Comparison of ENCODE assay signal across 26 cellular contexts in genomic region chr7:84145892-84146291, GRCh38. TPM values are rescaled to one million over a fixed set of nuclear protein-coding genes. Genes with fewer than 3 reads are reported as not detected.
DNase-seq lines count a peak whose midpoint lies in the region; ATAC-seq, FAIRE-seq and TF ChIP-seq lines count a peak whose summit lies in the region.
"Had no signal": no experiment of that assay in that cellular context is flagged by ENCODE, and none has a peak within 500 bp of the region (broad histone marks: within the 10 kb centered on the region; RNA-seq: fewer than 3 reads in every experiment).

No MANE protein-coding gene starts in this region.

- H3K9me3 ChIP-seq in OCI-LY3 (ENCODE audit: insufficient read depth, low read length) (no peaks in the 10 kb centered on the region), smooth muscle cell (replicated peaks; ENCODE audit: low read depth) (no peaks in the 10 kb centered on the region)
- H3K9me3 ChIP-seq: BLaER1, heart right ventricle had no signal

- no peaks in the 10 kb centered on the region for H3K27me3 ChIP-seq in OCI-LY3 (ENCODE audit: low read depth, low read length)
- no peaks in the 10 kb centered on the region for H3K27me3 ChIP-seq in smooth muscle cell (ENCODE audit: low read depth)
- H3K27me3 ChIP-seq: BLaER1, heart right ventricle had no signal

- FAIRE-seq in GM12891 (lab: Jason Lieb, UNC) = no peak

- DNase-seq in DMS53 (lab: John Stamatoyannopoulos, UW) (peak; percentile 19), DMS53 treated with DMSO at 0.1 percent for 48 hours (lab: John Stamatoyannopoulos, UW; ENCODE audit: unreplicated experiment) (no peak), fibroblast of villous mesenchyme (ENCODE audit: low read depth) (peak; percentile 24), smooth muscle cell (lab: John Stamatoyannopoulos, UW; ENCODE audit: unreplicated experiment) (no peak), GM12891 (ENCODE audit: insufficient read length, low spot score) (no peak), lower leg skin (ENCODE audit: low spot score in 2 of 2) (no peak)
- DNase-seq: 8988T; activated B cell treated with CpG ODN at 0.5 μM for 24 hours; activated CD8-positive, alpha-beta T cell treated with anti-CD3 and anti-CD28 coated beads, Interleukin-2, amount 10 ng/mL, durations not matched to agents 7 days and 5 days; activated naive CD4-positive, alpha-beta T cell treated with anti-CD3 and anti-CD28 coated beads for 36 hours; activated T-cell treated with anti-CD3 and anti-CD28 coated beads, Interleukin-2, amount 50 U/mL, for 24 hours; aorta; effector memory CD4-positive, alpha-beta T cell; heart right ventricle; islet precursor cell; mammary epithelial cell; NCI-H1048; NCI-H2081 treated with DMSO at 0.1 percent for 48 hours; NCI-H524; SIG-M5; stimulated activated CD4-positive, alpha-beta T cell treated with anti-CD3 and anti-CD28 coated beads, Interleukin-4, amount 100 ng/mL, for 4 hours had no signal

- H3K36me3 ChIP-seq in OCI-LY3 (replicated peaks; ENCODE audit: low read depth, low read length) (no peaks in the 10 kb centered on the region), smooth muscle cell (ENCODE audit: low read depth) (no peaks in the 10 kb centered on the region)
- H3K36me3 ChIP-seq: BLaER1, heart right ventricle had no signal

- no peak overlapping the region for H3K4me2 ChIP-seq in OCI-LY3 (ENCODE audit: low read length)
- peak overlapping the region; percentile 38 for H3K4me2 ChIP-seq in smooth muscle cell
- H3K4me2 ChIP-seq: BLaER1, KMS-11 had no signal

- no peaks in the 10 kb centered on the region for H3K79me2 ChIP-seq in OCI-LY3 (ENCODE audit: low read length)
- H3K79me2 ChIP-seq in smooth muscle cell (ENCODE audit: low read depth) = peaks cover 16% of the 10 kb centered on the region

- no peak overlapping the region for H3K27ac ChIP-seq in OCI-LY3 (ENCODE audit: low read length)
- no peak overlapping the region for H3K27ac ChIP-seq in smooth muscle cell (ENCODE audit: low read depth)
- H3K27ac ChIP-seq: BLaER1, heart right ventricle, KMS-11 had no signal

- no peak for ATAC-seq in GM19455 (IDR thresholded peaks at IDR 0.05; ENCODE audit: unreplicated experiment)
- ATAC-seq: activated CD8-positive, alpha-beta T cell treated with anti-CD3 and anti-CD28 coated beads, Interleukin-2, amount 10 ng/mL, durations not matched to agents 7 days and 5 days; heart right ventricle; natural killer cell treated with Interleukin-12 subunit alpha and Interleukin-12 subunit beta and Interleukin-15 and Interleukin-18, amount 100 ng/mL, for 72 hours had no signal

- no peak overlapping the region for H3K9ac ChIP-seq in OCI-LY3 (ENCODE audit: low read length)
- no peak overlapping the region for H3K9ac ChIP-seq in smooth muscle cell (ENCODE audit: low read depth)
- H3K9ac ChIP-seq: BLaER1, KMS-11 had no signal

- TF ChIP-seq POLR2A in GM12891 (IDR thresholded peaks at IDR 0.05; ENCODE audit: low read depth, low read length) (no peak), lower leg skin (IDR thresholded peaks at IDR 0.05) (no peak)

- 7% methylated on average over 3 of the region's 3 CpGs for WGBS in smooth muscle cell (ENCODE audit: low lambda C conversion rate)
- WGBS in lower leg skin, 2 donors = 62 to 64% methylated on average over 3 of the region's 3 CpGs

- no peak overlapping the region for H3K4me3 ChIP-seq in OCI-LY3 (ENCODE audit: low read length)
- H3K4me3 ChIP-seq in fibroblast of villous mesenchyme (ENCODE audit: low read depth, low read length) = peak overlapping the region; percentile 1
- H3K4me3 ChIP-seq in smooth muscle cell = no peak overlapping the region
- H3K4me3 ChIP-seq in lower leg skin (ENCODE audit: low read depth, poor library complexity, severe bottlenecking) = no peak overlapping the region
- H3K4me3 ChIP-seq: BLaER1, heart right ventricle had no signal

- no peak for TF ChIP-seq CTCF in OCI-LY3 (IDR thresholded peaks at IDR 0.05; ENCODE audit: low read depth, low read length)
- no peak for TF ChIP-seq CTCF in fibroblast of villous mesenchyme (IDR thresholded peaks at IDR 0.05; ENCODE audit: insufficient read depth, low read depth, low read length)
- TF ChIP-seq CTCF in smooth muscle cell (IDR thresholded peaks at IDR 0.05; ENCODE audit: borderline replicate concordance, insufficient read depth, poor library complexity, severe bottlenecking) = no peak
- TF ChIP-seq CTCF in lower leg skin (IDR thresholded peaks at IDR 0.05) = no peak

- H2AFZ ChIP-seq in OCI-LY3 (ENCODE audit: low read depth, low read length) (0 out of 2 replicates have a peak overlapping the region, but pooled peaks have one; percentile 16), smooth muscle cell (ENCODE audit: low read depth) (peak overlapping the region; percentile 53)

- H3F3A ChIP-seq in smooth muscle cell (ENCODE audit: low read depth) = no peaks in the 10 kb centered on the region

- intact Hi-C loops in lower leg skin (cut with DNase I; ENCODE audit: low total_unique reads) = no loop called here

- no peaks in the 10 kb centered on the region for H4K20me1 ChIP-seq in OCI-LY3 (ENCODE audit: insufficient read depth, low read length)
- H4K20me1 ChIP-seq in smooth muscle cell (ENCODE audit: low read depth) = no peaks in the 10 kb centered on the region
- H4K20me1 ChIP-seq: BLaER1 had no signal

- H3K4me1 ChIP-seq in OCI-LY3 (ENCODE audit: low read length) (no peaks in the 10 kb centered on the region), smooth muscle cell (ENCODE audit: low read depth) (peaks cover 28% of the 10 kb centered on the region)
- H3K4me1 ChIP-seq: BLaER1, heart right ventricle had no signal

TF ChIP-seq in GM12891, 5 proteins besides CTCF, POLR2A, EP300 and RAD21:
- TF ChIP-seq POU2F2 (IDR thresholded peaks at IDR 0.05; ENCODE audit: low read depth, low read length) (no peak), PAX5 (IDR thresholded peaks at IDR 0.05; ENCODE audit: insufficient read depth, low read length, severe bottlenecking) (no peak), POLR2AphosphoS5 (IDR thresholded peaks at IDR 0.05; ENCODE audit: low read depth, low read length) (no peak), SPI1 (IDR thresholded peaks at IDR 0.05; ENCODE audit: low read depth, low read length) (no peak)

RNA-seq across cellular contexts. Expression of gene SEMA3A, which starts 48.7 kb away (rescaled TPM):
- total RNA-seq in fibroblast of villous mesenchyme (37.4 and 47.1 TPM in 2 replicates), smooth muscle cell (31.3 and 34.6 TPM in 2 replicates), lower leg skin (1 to 10 TPM in 3 of 4 donors, under 1 TPM in 1; 0.19 to 1.6 (median 1.4) TPM)
- 8.3 and 12.0 TPM in 2 replicates for polyA plus RNA-seq in smooth muscle cell
- 0.85 TPM for polyA plus RNA-seq in GM12891 (2012; ENCODE audit: low read depth, missing spikeins)
- total RNA-seq: activated B cell treated with CpG ODN at 0.5 μM for 24 hours had no signal

Comparison
In these comparisons a context has a peak if more than half of its experiments do, and no peak if none do; other contexts are left out.
1. DNase-seq: peak in DMS53 (single experiment) and fibroblast of villous mesenchyme (single experiment); none in DMS53 treated with DMSO at 0.1 percent for 48 hours (single experiment), smooth muscle cell (single experiment), GM12891 (single experiment) and lower leg skin (0 of 2).
2. RNA of gene SEMA3A, which starts 48.7 kb away (total RNA-seq): 37.4 to 47.1 TPM in fibroblast of villous mesenchyme and 31.3 to 34.6 TPM in smooth muscle cell; 0.19 to 1.6 TPM in lower leg skin; every median in the first group is over 10 times any median in the second.